In genomic region chr20:35497780-35498189, GRCh38 we compare ENCODE assay signal across 16 cellular contexts. TPM values are rescaled to one million over a fixed set of nuclear protein-coding genes. Genes with fewer than 3 reads are reported as not detected.
DNase-seq lines count a peak whose midpoint lies in the region; ATAC-seq and TF ChIP-seq lines count a peak whose summit lies in the region.
"Had no signal": no experiment of that assay in that cellular context is flagged by ENCODE, and none has a peak within 500 bp of the region (broad histone marks: within the 10 kb centered on the region; RNA-seq: fewer than 3 reads in every experiment).

No MANE protein-coding gene starts in this region.

- intact Hi-C loops in testis (cut with DNase I; ENCODE audit: low total_unique reads), result no loop called here
- intact Hi-C loops in adrenal gland (cut with DNase I), result no loop called here

- no peaks in the 10 kb centered on the region for H3K9me3 ChIP-seq in testis
- H3K9me3 ChIP-seq in adrenal gland (replicated peaks in 1 of 3), result no peaks in the 10 kb centered on the region

- H3K36me3 Mint-ChIP-seq in glutamatergic neuron (ENCODE audit: unreplicated experiment), result peaks cover 23% of the 10 kb centered on the region

- no peak overlapping the region for H3K4me3 Mint-ChIP-seq in glutamatergic neuron (ENCODE audit: unreplicated experiment)
- H3K4me3 Mint-ChIP-seq: activated CD4-positive, alpha-beta T cell treated with anti-CD3 and anti-CD28 coated beads, Interleukin-2, amount 10 ng/mL, durations not matched to agents 7 days and 5 days; CD4-positive, alpha-beta memory T cell; T-helper 17 cell had no signal

- no peak for ATAC-seq in GM18909 (IDR thresholded peaks at IDR 0.05; ENCODE audit: poor library complexity, unreplicated experiment)
- ATAC-seq: PC-3, T-helper 17 cell had no signal

- H3K9me3 Mint-ChIP-seq in glutamatergic neuron (ENCODE audit: unreplicated experiment), result peaks cover 5% of the 10 kb centered on the region
- H3K9me3 Mint-ChIP-seq: activated CD4-positive, alpha-beta T cell treated with anti-CD3 and anti-CD28 coated beads, Interleukin-2, amount 10 ng/mL, durations not matched to agents 7 days and 5 days had no signal

- peak overlapping the region in 1 of 2 donors; percentile 47 for H3K27ac ChIP-seq in testis
- H3K27ac ChIP-seq in adrenal gland, result no peak overlapping the region

- WGBS in testis, 2 donors, result 71 to 84% methylated on average over 9 of the region's 9 CpGs
- WGBS in adrenal gland, 4 donors, result 73 to 100% (median 90%) methylated on average over 3 to 9 of the region's 9 CpGs

- peaks cover 8% of the 10 kb centered on the region for H3K4me1 ChIP-seq in testis
- H3K4me1 ChIP-seq in adrenal gland (replicated peaks in 1 of 2), result no peaks in the 10 kb centered on the region

- peak overlapping the region; percentile 67 for H3K27ac Mint-ChIP-seq in glutamatergic neuron (ENCODE audit: unreplicated experiment)
- H3K27ac Mint-ChIP-seq: activated CD4-positive, alpha-beta T cell treated with anti-CD3 and anti-CD28 coated beads, Interleukin-2, amount 10 ng/mL, durations not matched to agents 7 days and 5 days had no signal

- H3K27me3 Mint-ChIP-seq in glutamatergic neuron (ENCODE audit: unreplicated experiment), result peaks cover under 1% of the 10 kb centered on the region
- H3K27me3 Mint-ChIP-seq: activated CD4-positive, alpha-beta T cell treated with anti-CD3 and anti-CD28 coated beads, Interleukin-2, amount 10 ng/mL, durations not matched to agents 7 days and 5 days; CD4-positive, alpha-beta memory T cell; T-helper 17 cell had no signal

- TF ChIP-seq POLR2A in testis (IDR thresholded peaks at IDR 0.05), result no peak
- TF ChIP-seq POLR2A in adrenal gland (IDR thresholded peaks at IDR 0.05), result no peak

- H3K36me3 ChIP-seq in testis (ENCODE audit: low read depth, missing control alignments) (no peaks in the 10 kb centered on the region), adrenal gland (replicated peaks in 1 of 2) (peaks cover 0 to 95% of the 10 kb centered on the region in 2 donors)

- TF ChIP-seq CTCF in glutamatergic neuron (IDR thresholded peaks at IDR 0.05; ENCODE audit: partially characterized antibody, unreplicated experiment), result no peak
- no peak for TF ChIP-seq CTCF in testis (IDR thresholded peaks at IDR 0.05)
- TF ChIP-seq CTCF in adrenal gland (IDR thresholded peaks at IDR 0.05), result no peak

- H3K27me3 ChIP-seq in testis (no peaks in the 10 kb centered on the region), adrenal gland (no peaks in the 10 kb centered on the region)

- DNase-seq in amygdala (lab: John Stamatoyannopoulos, UW) (peak in 51 of 56 donors; percentile 9 to 87 (median 57)), glutamatergic neuron (peak; percentile 39), myocyte (ENCODE audit: low read depth) (peak; percentile 94), testis (peak; percentile 62), DMS53 (lab: John Stamatoyannopoulos, UW) (no peak), adrenal gland (no peak)
- DNase-seq: activated CD4-positive, alpha-beta T cell treated with anti-CD3 and anti-CD28 coated beads, Interleukin-2, amount 10 ng/mL, durations not matched to agents 7 days and 5 days; activated effector memory CD4-positive, alpha-beta T cell treated with Interleukin-2 at 50 U/mL for 16 hours; CD4-positive, alpha-beta memory T cell; HCEC 1CT; islet precursor cell; MV-4-11; NCI-H2227 treated with DMSO at 0.1 percent for 48 hours; PC-3; T-helper 17 cell had no signal

- peaks cover 5% of the 10 kb centered on the region for H3K4me1 Mint-ChIP-seq in glutamatergic neuron (ENCODE audit: low read depth, unreplicated experiment)

- H3K4me3 ChIP-seq in testis (no peak overlapping the region), adrenal gland (no peak overlapping the region)

RNA-seq across cellular contexts. Expression of gene C20orf173, which starts 31.7 kb away (rescaled TPM):
- not detected for total RNA-seq in glutamatergic neuron (ENCODE audit: unreplicated experiment)
- not detected in 2 replicates for total RNA-seq in myocyte
- not detected for polyA plus RNA-seq in myocyte (2012)
- total RNA-seq in testis, result 10 to 100 TPM in 1 of 2 donors, 1 to 10 TPM in 1; 8.5 to 17.3 TPM
- polyA plus RNA-seq in testis (ENCODE audit: insufficient read depth, low read depth, low replicate concordance), result 47.2 TPM
- not detected for total RNA-seq in adrenal gland
- polyA plus RNA-seq in adrenal gland, result not detected
- total RNA-seq: activated CD4-positive, alpha-beta T cell treated with anti-CD3 and anti-CD28 coated beads, Interleukin-2, amount 10 ng/mL, durations not matched to agents 7 days and 5 days; CD4-positive, alpha-beta memory T cell; PC-3; T-helper 17 cell had no signal
- polyA plus RNA-seq: CD4-positive, alpha-beta memory T cell had no signal

RNA-seq across cellular contexts. Expression of gene CEP250, which starts 42.4 kb away (rescaled TPM):
- total RNA-seq in glutamatergic neuron (ENCODE audit: unreplicated experiment) (39.4 TPM), myocyte (28.9 and 37.6 TPM in 2 replicates), testis (10 to 100 TPM; 41.2 to 54.5 TPM), adrenal gland (10 to 100 TPM; 23.5 to 36.9 (median 27.3) TPM)
- polyA plus RNA-seq in myocyte (2012), result 25.6 TPM
- polyA plus RNA-seq in testis (ENCODE audit: insufficient read depth, low read depth, low replicate concordance) (68.6 TPM), adrenal gland (10 to 100 TPM; 12.6 to 49.8 (median 15.2) TPM)

RNA-seq across cellular contexts. Expression of gene ERGIC3, which starts 44.1 kb away (rescaled TPM):
- total RNA-seq in glutamatergic neuron (ENCODE audit: unreplicated experiment), result 233 TPM
- total RNA-seq in myocyte, result 169 and 210 TPM in 2 replicates
- polyA plus RNA-seq in myocyte (2012), result 335 TPM
- 100 to 1,000 TPM; 337 to 338 TPM for total RNA-seq in testis
- 493 TPM for polyA plus RNA-seq in testis (ENCODE audit: insufficient read depth, low read depth, low replicate concordance)
- 100 to 1,000 TPM; 233 to 377 (median 271) TPM for total RNA-seq in adrenal gland
- 100 to 1,000 TPM; 217 to 351 (median 221) TPM for polyA plus RNA-seq in adrenal gland

RNA-seq across cellular contexts. Expression of gene GDF5, which starts 59.8 kb away (rescaled TPM):
- total RNA-seq in glutamatergic neuron (ENCODE audit: unreplicated experiment) (0.15 TPM), myocyte (2.9 and 4.0 TPM in 2 replicates), testis (1 to 10 TPM in 1 of 2 donors, under 1 TPM in 1; 0.94 to 1.1 TPM), adrenal gland (under 1 TPM in 4 of 8 donors, not detected in 4; 0.16 to 0.28 (median 0.21) TPM)
- polyA plus RNA-seq in myocyte (2012), result 0.16 TPM
- polyA plus RNA-seq in testis (ENCODE audit: insufficient read depth, low read depth, low replicate concordance) (0.84 TPM), adrenal gland (under 1 TPM in 2 of 3 donors, not detected in 1; 0.13 to 0.16 TPM)
- total RNA-seq: activated CD4-positive, alpha-beta T cell treated with anti-CD3 and anti-CD28 coated beads, Interleukin-2, amount 10 ng/mL, durations not matched to agents 7 days and 5 days; CD4-positive, alpha-beta memory T cell; PC-3; T-helper 17 cell had no signal
- polyA plus RNA-seq: CD4-positive, alpha-beta memory T cell had no signal

Comparison
In these comparisons a context has a peak if more than half of its experiments do, and no peak if none do; other contexts are left out.
1. DNase-seq: peak in amygdala (51 of 56), glutamatergic neuron (single experiment), myocyte (single experiment) and testis (single experiment); none in DMS53 (single experiment) and adrenal gland (0 of 7).